Comparison of ENCODE assay signal across 9 cellular contexts in genomic region chrX:47560179-47560830, GRCh38. TPM values are rescaled to one million over a fixed set of nuclear protein-coding genes. Genes with fewer than 3 reads are reported as not detected.
DNase-seq lines count a peak whose midpoint lies in the region; ATAC-seq lines count a peak whose summit lies in the region.
"Had no signal": no experiment of that assay in that cellular context is flagged by ENCODE, and none has a peak within 500 bp of the region (broad histone marks: within the 10 kb centered on the region; RNA-seq: fewer than 3 reads in every experiment).

No MANE protein-coding gene starts in this region.

- no peaks in the 10 kb centered on the region for H3K27me3 Mint-ChIP-seq in T-helper 1 cell treated with Interleukin-12 subunit alpha and Interleukin-12 subunit beta and Interleukin-4 antibody, amounts not matched to agents 30 μg/mL and 1 μg/mL, for 36 hours (ENCODE audit: low read depth)
- no peaks in the 10 kb centered on the region for H3K27me3 Mint-ChIP-seq in activated CD8-positive, alpha-beta T cell treated with anti-CD3 and anti-CD28 coated beads, Interleukin-2, amount 10 ng/mL, durations not matched to agents 7 days and 5 days (ENCODE audit: low read depth)

- no peaks in the 10 kb centered on the region for H3K9me3 Mint-ChIP-seq in T-helper 1 cell treated with Interleukin-12 subunit alpha and Interleukin-12 subunit beta and Interleukin-4 antibody, amounts not matched to agents 30 μg/mL and 1 μg/mL, for 36 hours
- H3K9me3 Mint-ChIP-seq in activated CD8-positive, alpha-beta T cell treated with anti-CD3 and anti-CD28 coated beads, Interleukin-2, amount 10 ng/mL, durations not matched to agents 7 days and 5 days (ENCODE audit: insufficient read depth): no peaks in the 10 kb centered on the region

- H3K4me1 Mint-ChIP-seq in T-helper 1 cell treated with Interleukin-12 subunit alpha and Interleukin-12 subunit beta and Interleukin-4 antibody, amounts not matched to agents 30 μg/mL and 1 μg/mL, for 36 hours (ENCODE audit: low read depth): peaks cover 35% of the 10 kb centered on the region
- H3K4me1 Mint-ChIP-seq in activated CD8-positive, alpha-beta T cell treated with anti-CD3 and anti-CD28 coated beads, Interleukin-2, amount 10 ng/mL, durations not matched to agents 7 days and 5 days (ENCODE audit: low read depth): peaks cover 45% of the 10 kb centered on the region

- no peak for ATAC-seq in activated CD8-positive, alpha-beta T cell treated with anti-CD3 and anti-CD28 coated beads, Interleukin-2, amount 10 ng/mL, durations not matched to agents 7 days and 5 days
- ATAC-seq in GM19455 (IDR thresholded peaks at IDR 0.05; ENCODE audit: unreplicated experiment) (no peak), GM21515 (IDR thresholded peaks at IDR 0.05; ENCODE audit: unreplicated experiment) (no peak)

- no peaks in the 10 kb centered on the region for H3K27me3 ChIP-seq in subcutaneous abdominal adipose tissue (ENCODE audit: control insufficient read depth in 5 of 5, insufficient read depth in 4 of 5, low read length in 5 of 5)

- H3K4me3 ChIP-seq in iPS-18c (ENCODE audit: insufficient read depth, low read depth, low read length) (peak overlapping the region; percentile 43; the same call in 1 of the 2 replicates), subcutaneous abdominal adipose tissue (ENCODE audit: low read depth in 1 of 5, low read length in 5 of 5) (peak overlapping the region; percentile 48 to 80 (median 77))

- H3K4me3 Mint-ChIP-seq in T-helper 1 cell treated with Interleukin-12 subunit alpha and Interleukin-12 subunit beta and Interleukin-4 antibody, amounts not matched to agents 30 μg/mL and 1 μg/mL, for 36 hours: peak overlapping the region; percentile 91
- H3K4me3 Mint-ChIP-seq in activated CD8-positive, alpha-beta T cell treated with anti-CD3 and anti-CD28 coated beads, Interleukin-2, amount 10 ng/mL, durations not matched to agents 7 days and 5 days: peak overlapping the region; percentile 88

- peaks cover 0 to 25% (median 20%) of the 10 kb centered on the region in 5 donors for H3K36me3 ChIP-seq in subcutaneous abdominal adipose tissue (ENCODE audit: control insufficient read depth in 5 of 5, insufficient read depth in 5 of 5, low read length in 5 of 5)

- POLR2A ChIA-PET in activated CD8-positive, alpha-beta T cell treated with anti-CD3 and anti-CD28 coated beads, Interleukin-2, amount 10 ng/mL, durations not matched to agents 7 days and 5 days (lab: Charles Lee): no interaction called here

- H3K9ac ChIP-seq in subcutaneous abdominal adipose tissue (ENCODE audit: low read length in 5 of 5): peak overlapping the region; percentile 41 to 78 (median 55)

- peak overlapping the region; percentile 84 for H3K27ac ChIP-seq in subcutaneous abdominal adipose tissue (ENCODE audit: low read depth, low read length)

- H3K9me3 ChIP-seq in iPS-18c (ENCODE audit: control insufficient read depth, insufficient read depth, low read length) (peaks cover 4% of the 10 kb centered on the region), subcutaneous abdominal adipose tissue (ENCODE audit: control insufficient read depth in 5 of 5, low read length in 5 of 5) (peaks cover 0 to 5% (median 0%) of the 10 kb centered on the region in 5 donors)

- CTCF ChIA-PET in activated CD8-positive, alpha-beta T cell treated with anti-CD3 and anti-CD28 coated beads, Interleukin-2, amount 10 ng/mL, durations not matched to agents 7 days and 5 days (lab: Charles Lee): interaction anchor here (1.0 kb wide), 1 partner anchor 12 kb away, joined by 3 read pairs; no protein-coding TSS in a partner anchor

- no peak for DNase-seq in T-helper 1 cell
- DNase-seq in activated CD8-positive, alpha-beta T cell treated with anti-CD3 and anti-CD28 coated beads, Interleukin-2, amount 10 ng/mL, durations not matched to agents 7 days and 5 days: no peak
- DNase-seq in inferior parietal cortex (ENCODE audit: extremely low spot score): no peak

- peaks cover 3 to 28% (median 12%) of the 10 kb centered on the region in 5 donors for H3K4me1 ChIP-seq in subcutaneous abdominal adipose tissue (ENCODE audit: control insufficient read depth in 5 of 5, insufficient read depth in 5 of 5, low read length in 5 of 5)

- peak overlapping the region; percentile 98 for H3K27ac Mint-ChIP-seq in T-helper 1 cell treated with Interleukin-12 subunit alpha and Interleukin-12 subunit beta and Interleukin-4 antibody, amounts not matched to agents 30 μg/mL and 1 μg/mL, for 36 hours
- peak overlapping the region; percentile 96 for H3K27ac Mint-ChIP-seq in activated CD8-positive, alpha-beta T cell treated with anti-CD3 and anti-CD28 coated beads, Interleukin-2, amount 10 ng/mL, durations not matched to agents 7 days and 5 days

- H3K36me3 Mint-ChIP-seq in T-helper 1 cell treated with Interleukin-12 subunit alpha and Interleukin-12 subunit beta and Interleukin-4 antibody, amounts not matched to agents 30 μg/mL and 1 μg/mL, for 36 hours (ENCODE audit: low read depth): peaks cover 19% of the 10 kb centered on the region
- peaks cover 14% of the 10 kb centered on the region for H3K36me3 Mint-ChIP-seq in activated CD8-positive, alpha-beta T cell treated with anti-CD3 and anti-CD28 coated beads, Interleukin-2, amount 10 ng/mL, durations not matched to agents 7 days and 5 days (ENCODE audit: low read depth)

RNA-seq across cellular contexts. Expression of gene ARAF, which starts 0.7 kb away (rescaled TPM):
- total RNA-seq in activated CD8-positive, alpha-beta T cell treated with anti-CD3 and anti-CD28 coated beads, Interleukin-2, amount 10 ng/mL, durations not matched to agents 7 days and 5 days: 10 to 100 TPM; 66.7 to 68.4 TPM

RNA-seq across cellular contexts. Expression of gene TIMP1, which starts 21.9 kb away (rescaled TPM):
- 10 to 100 TPM; 58.7 to 68.5 TPM for total RNA-seq in activated CD8-positive, alpha-beta T cell treated with anti-CD3 and anti-CD28 coated beads, Interleukin-2, amount 10 ng/mL, durations not matched to agents 7 days and 5 days

RNA-seq across cellular contexts. Expression of gene SYN1, which starts 59.4 kb away (rescaled TPM):
- under 1 TPM; 0.57 to 0.58 TPM for total RNA-seq in activated CD8-positive, alpha-beta T cell treated with anti-CD3 and anti-CD28 coated beads, Interleukin-2, amount 10 ng/mL, durations not matched to agents 7 days and 5 days
- total RNA-seq: Daoy had no signal
